ENCODE assay signal across 17 cellular contexts in the genomic region with DNA sequence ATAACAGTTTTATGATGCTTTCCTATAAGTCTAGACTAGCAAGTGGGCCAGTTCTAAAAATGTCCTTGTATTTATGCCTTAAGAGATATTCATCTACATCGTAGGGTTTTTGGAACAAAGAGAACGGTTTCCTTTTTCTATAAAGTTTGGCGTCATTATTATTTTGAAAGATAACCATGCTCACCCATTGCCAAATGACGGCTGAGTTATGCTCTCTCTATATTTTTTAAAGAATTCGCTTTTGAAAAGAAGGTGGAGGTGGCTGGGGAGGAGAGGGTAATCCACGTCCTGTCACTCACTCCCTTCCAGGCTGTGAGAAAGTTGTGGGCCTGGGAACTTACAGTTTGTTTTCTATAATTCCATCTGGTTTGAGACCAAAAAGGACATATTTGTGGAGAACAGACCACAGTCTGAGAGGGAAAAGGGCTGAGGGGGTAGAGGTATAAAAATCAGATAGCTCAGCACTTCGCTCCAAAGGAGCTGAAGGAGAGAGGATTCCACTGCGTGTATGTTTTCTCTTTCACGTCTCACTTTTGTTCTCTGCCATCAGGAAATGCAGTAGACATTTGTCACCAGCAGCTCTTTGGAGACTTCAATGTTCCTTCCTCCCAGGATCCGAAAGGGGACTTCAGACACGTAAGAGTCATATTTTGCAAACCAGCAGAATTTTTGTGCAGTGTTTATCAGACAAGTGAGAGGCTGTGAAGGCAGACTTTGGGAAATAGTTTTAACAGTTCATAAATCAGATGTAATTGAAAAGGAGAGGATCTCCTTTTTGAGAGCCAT.
DNase-seq lines count a peak whose midpoint lies in the region; ATAC-seq and TF ChIP-seq lines count a peak whose summit lies in the region.
"Had no signal": no experiment of that assay in that cellular context is flagged by ENCODE, and none has a peak within 500 bp of the region (broad histone marks: within the 10 kb centered on the region; RNA-seq: fewer than 3 reads in every experiment).

No MANE protein-coding gene starts in this region.

- H3K4me3 ChIP-seq in heart left ventricle (peak overlapping the region in 4 of 12 donors; percentile 1 to 14 (median 6)), fibroblast of lung (replicated peaks in 1 of 4; ENCODE audit: control extremely low read depth in 1 of 4, insufficient read depth in 1 of 4, low read depth in 3 of 4, low read length in 4 of 4) (no peak overlapping the region), mesodermal cell (ENCODE audit: extremely low read depth, insufficient read depth, low read length, poor library complexity, severe bottlenecking) (no peak overlapping the region), uterus (no peak overlapping the region)
- H3K4me3 ChIP-seq: tibial nerve had no signal

- H3K36me3 ChIP-seq in heart left ventricle (no peaks in the 10 kb centered on the region), fibroblast of lung (ENCODE audit: control insufficient read depth, insufficient read depth, low read length) (no peaks in the 10 kb centered on the region), mesodermal cell (ENCODE audit: control insufficient read depth, insufficient read depth, low read length) (no peaks in the 10 kb centered on the region), uterus (no peaks in the 10 kb centered on the region)
- H3K36me3 ChIP-seq: tibial nerve had no signal

- WGBS in heart left ventricle, 4 donors: 41 to 51% (median 46%) methylated on average over 11 of the region's 11 CpGs
- WGBS in mesodermal cell (ENCODE audit: insufficient coverage in 2 of 2), 2 experiments: 66 to 92% methylated on average over 4 to 5 of the region's 11 CpGs

- H4K20me1 ChIP-seq in fibroblast of lung (ENCODE audit: control insufficient read depth, extremely low read depth, insufficient read depth, low read length): no peaks in the 10 kb centered on the region

- TF ChIP-seq CTCF in heart left ventricle (IDR thresholded peaks at IDR 0.05) (no peak), fibroblast of lung (conservative IDR thresholded peaks at IDR 0.05 in 1 of 2, IDR thresholded peaks at IDR 0.05 in 1 of 2; ENCODE audit: low read depth in 1 of 2, low read length in 2 of 2) (no peak), uterus (IDR thresholded peaks at IDR 0.05) (no peak), GM13977 (IDR thresholded peaks at IDR 0.05; ENCODE audit: extremely low read depth, insufficient read depth, missing control alignments) (no peak)

- TF ChIP-seq POLR2A in heart left ventricle (IDR thresholded peaks at IDR 0.05): no peak
- no peak for TF ChIP-seq POLR2A in uterus (IDR thresholded peaks at IDR 0.05)

- H3K27ac ChIP-seq in heart left ventricle (peak overlapping the region in 11 of 12 donors; percentile 21 to 74 (median 53)), fibroblast of lung (ENCODE audit: insufficient read depth, low read length) (peak overlapping the region; percentile 23), mesodermal cell (ENCODE audit: low read depth, low read length, severe bottlenecking) (peak overlapping the region; percentile 80), uterus (peak overlapping the region; percentile 65 to 79)
- H3K27ac ChIP-seq: tibial nerve had no signal

- intact Hi-C loops in heart left ventricle (cut with DNase I): loop anchor here in 5 of 10 donors (5.0 to 10.0 kb wide), 4 partner anchors 39 to 263 kb away; no protein-coding TSS in a partner anchor
- intact Hi-C loops in Right ventricle myocardium superior (cut with DNase I): no loop called here
- intact Hi-C loops in uterus (cut with DNase I; ENCODE audit: low total_unique reads): no loop called here

- H3K4me1 ChIP-seq in heart left ventricle (peaks cover 0 to 39% (median 18%) of the 10 kb centered on the region in 12 donors), fibroblast of lung (ENCODE audit: control insufficient read depth, extremely low read depth, insufficient read depth, low read length) (peaks cover 15% of the 10 kb centered on the region), mesodermal cell (ENCODE audit: control insufficient read depth, insufficient read depth, low read length, poor library complexity, severe bottlenecking) (peaks cover 21% of the 10 kb centered on the region), uterus (no peaks in the 10 kb centered on the region)

- H3K27me3 ChIP-seq in heart left ventricle (no peaks in the 10 kb centered on the region), fibroblast of lung (ENCODE audit: control insufficient read depth, insufficient read depth, low read length) (no peaks in the 10 kb centered on the region), uterus (no peaks in the 10 kb centered on the region)
- H3K27me3 ChIP-seq: tibial nerve had no signal

- H3K79me2 ChIP-seq in fibroblast of lung (ENCODE audit: control insufficient read depth, insufficient read depth, low read length): no peaks in the 10 kb centered on the region

- peak overlapping the region; percentile 5 for H3K9ac ChIP-seq in fibroblast of lung (ENCODE audit: insufficient read depth, low read length)

- H3K9me3 ChIP-seq in heart left ventricle (no peaks in the 10 kb centered on the region), fibroblast of lung (ENCODE audit: control insufficient read depth, insufficient read depth, low read depth, low read length) (no peaks in the 10 kb centered on the region), mesodermal cell (ENCODE audit: control insufficient read depth, low read length) (no peaks in the 10 kb centered on the region), uterus (no peaks in the 10 kb centered on the region)
- H3K9me3 ChIP-seq: tibial nerve had no signal

- no peak for DNase-seq in heart left ventricle
- no peak for DNase-seq in Right ventricle myocardium superior
- peak in 1 of 2 donors; percentile 47 for DNase-seq in fibroblast of lung (ENCODE audit: low read depth in 2 of 2)
- DNase-seq in uterus: no peak
- no peak for DNase-seq in GM13977 (ENCODE audit: low spot score)
- DNase-seq: activated CD4-positive, alpha-beta T cell treated with anti-CD3 and anti-CD28 coated beads, Interleukin-2, amount 10 ng/mL, durations not matched to agents 24 days and 14 days; activated naive CD4-positive, alpha-beta T cell treated with anti-CD3 and anti-CD28 coated beads, Interleukin-2, amount 50 U/mL, for 16 hours; CD8-positive, alpha-beta T cell; endodermal cell; naive B cell; NCI-H2029 treated with DMSO at 0.1 percent for 48 hours; NCI-H524; stimulated activated CD4-positive, alpha-beta T cell treated with anti-CD3 and anti-CD28 coated beads, Interleukin-4, amount 100 ng/mL, for 4 hours had no signal

- peak overlapping the region; percentile 77 for H3K4me2 ChIP-seq in fibroblast of lung (ENCODE audit: extremely low read depth, insufficient read depth, low read length)

- ATAC-seq in heart left ventricle (peak in 2 of 4 donors; percentile 53 to 62), Right ventricle myocardium superior (ENCODE audit: poor library complexity) (no peak), GM21447 (IDR thresholded peaks at IDR 0.05; ENCODE audit: unreplicated experiment) (no peak), GM18858 (IDR thresholded peaks at IDR 0.05; ENCODE audit: unreplicated experiment) (no peak)
- ATAC-seq: CD8-positive, alpha-beta T cell had no signal

- in situ Hi-C loops in GM13977 (cut with MboI; ENCODE audit: low pct_unique_long_range_greater_than_20kb, low sequenced_read_pairs, unreplicated experiment): no loop called here

- H2AFZ ChIP-seq in fibroblast of lung (ENCODE audit: low read length): peak overlapping the region; percentile 70

Comparison
In these comparisons a context has a peak if more than half of its experiments do, and no peak if none do; other contexts are left out.
1. H3K27ac ChIP-seq: peak in every context shown above with its lines; median percentile 80 in mesodermal cell; 72 in uterus; 53 in heart left ventricle; 23 in fibroblast of lung.